In the genomic region with DNA sequence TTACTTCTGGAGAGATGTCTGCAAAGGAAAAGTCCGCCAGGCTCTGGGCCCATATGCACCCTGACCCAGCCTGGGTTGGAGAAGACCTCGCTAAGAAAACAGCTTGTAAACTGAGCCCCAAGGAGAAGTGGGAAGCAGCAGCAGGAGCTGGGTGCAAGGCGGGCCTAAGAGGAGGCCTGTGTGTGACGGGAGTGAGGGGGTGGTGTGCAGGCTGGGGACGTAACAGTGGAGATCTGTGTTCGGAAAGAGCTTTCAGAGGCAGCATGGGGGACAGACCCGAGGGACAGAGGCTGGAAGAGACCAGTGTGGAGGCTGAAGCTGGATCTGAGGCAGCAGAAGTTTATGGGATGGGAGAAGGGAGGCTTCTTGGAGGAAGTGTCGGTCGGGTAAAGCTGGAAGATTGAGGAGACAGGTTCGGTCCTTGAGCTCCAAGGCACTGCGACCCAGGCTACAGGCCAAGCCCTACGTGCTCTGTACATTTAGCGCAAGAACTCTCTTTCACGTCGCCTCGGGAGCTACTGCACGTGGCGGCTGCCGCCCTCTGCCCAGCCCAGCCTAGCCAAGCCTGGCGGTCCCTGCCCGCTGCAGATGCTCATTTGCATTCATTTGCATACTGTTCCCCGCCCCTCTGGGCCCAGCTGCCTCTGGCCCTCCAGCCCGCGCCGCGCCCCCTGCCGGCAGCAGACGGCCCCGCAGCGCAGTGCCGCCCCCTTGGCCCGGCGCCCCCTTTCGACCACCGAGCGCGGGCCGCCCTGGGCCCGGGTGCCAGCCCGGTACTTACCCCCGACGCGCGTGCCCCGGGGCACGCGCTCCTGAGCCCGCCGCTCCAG, we compare ENCODE assay signal across 1 cellular context.
TF ChIP-seq lines count a peak whose summit lies in the region.

No MANE protein-coding gene starts in this region.

TF ChIP-seq in GM12878, 131 proteins besides CTCF, POLR2A, EP300 and RAD21:
- TF ChIP-seq ETV6 (conservative IDR thresholded peaks at IDR 0.05 in 1 of 2, IDR thresholded peaks at IDR 0.05 in 1 of 2; ENCODE audit: borderline replicate concordance in 1 of 2, low read depth in 1 of 2) = no peak
- peak; percentile 95; the same call in 2 of the 3 replicates for TF ChIP-seq POU2F2 (IDR thresholded peaks at IDR 0.05; ENCODE audit: borderline replicate concordance, low read depth, low read length)
- TF ChIP-seq DPF2 (IDR thresholded peaks at IDR 0.05) = 0 out of 2 replicates have a peak, but pooled peaks have one; percentile 36
- peak in 1 of 2 experiments; percentile 29; a peak in 1 of 4 replicates for TF ChIP-seq BHLHE40 (IDR thresholded peaks at IDR 0.05; ENCODE audit: borderline replicate concordance in 1 of 2, low read depth in 2 of 2, low read length in 1 of 2)
- TF ChIP-seq TCF12 (IDR thresholded peaks at IDR 0.05; ENCODE audit: low read depth, low read length) = peak; percentile 67; the same call in 1 of the 2 replicates
- TF ChIP-seq HDAC2 (IDR thresholded peaks at IDR 0.05) = no peak
- 0 out of 2 replicates have a peak, but pooled peaks have one; percentile 16 for TF ChIP-seq YY1 (IDR thresholded peaks at IDR 0.05; ENCODE audit: low read depth, low read length)
- TF ChIP-seq PAX5 (IDR thresholded peaks at IDR 0.05; ENCODE audit: borderline replicate concordance, low read depth, low read length) = 0 out of 2 replicates have a peak, but pooled peaks have one; percentile 37
- TF ChIP-seq KAT2A (conservative IDR thresholded peaks at IDR 0.05; ENCODE audit: control insufficient read depth, low read depth, low read length) = no peak
- TF ChIP-seq NR2F1 (conservative IDR thresholded peaks at IDR 0.05) = 0 out of 2 replicates have a peak, but pooled peaks have one; percentile 44
